35 cellular contexts compared by ENCODE assay signal in the genomic region with DNA sequence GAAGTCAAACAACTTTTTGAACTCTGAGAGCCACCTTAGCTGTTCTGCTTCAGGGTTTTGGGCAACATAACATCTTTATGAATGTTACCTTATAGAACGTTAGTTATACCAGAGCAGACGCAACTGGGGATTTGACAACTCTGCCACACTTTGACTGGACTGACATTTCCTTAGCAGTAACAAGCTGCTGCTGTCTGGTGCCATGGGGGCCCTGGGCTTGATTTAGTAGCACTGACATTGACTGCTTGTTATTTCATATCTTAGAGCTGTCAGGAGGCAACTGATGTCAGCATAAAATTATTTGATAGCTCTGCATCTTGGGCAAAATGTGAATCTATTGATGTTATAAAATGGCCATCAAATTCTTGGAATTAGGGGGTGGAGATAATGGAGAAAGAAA.
"Had no signal": no experiment of that assay in that cellular context is flagged by ENCODE, and none has a peak within 500 bp of the region (broad histone marks: within the 10 kb centered on the region; RNA-seq: fewer than 3 reads in every experiment).

No MANE protein-coding gene starts in this region.

- H3K9ac ChIP-seq: KMS-11 had no signal

- DNase-seq: Karpas-422, Kasumi-1, KG1, MG63, MM.1S, MV-4-11, NCI-H1048, NCI-H1092, NCI-H1092 treated with DMSO at 0.1 percent for 48 hours, NCI-H1105, NCI-H1105 treated with DMSO at 0.1 percent for 48 hours, NCI-H1417, NCI-H1417 treated with DMSO at 0.1 percent for 48 hours, NCI-H1436, NCI-H1436 treated with DMSO at 0.1 percent for 48 hours, NCI-H146, NCI-H1694, NCI-H1694 treated with DMSO at 0.1 percent for 48 hours, NCI-H187, NCI-H187 treated with DMSO at 0.1 percent for 48 hours, NCI-H1930, NCI-H2029, NCI-H2029 treated with DMSO at 0.1 percent for 48 hours, NCI-H2081, NCI-H2081 treated with DMSO at 0.1 percent for 48 hours, NCI-H2107, NCI-H2171, NCI-H2171 treated with DMSO at 0.1 percent for 48 hours, NCI-H2227 treated with DMSO at 0.1 percent for 48 hours, NCI-H226, NCI-H345, NCI-H446, NCI-H446 treated with DMSO at 0.1 percent for 48 hours, NCI-H510A had no signal

- H3K4me2 ChIP-seq: KMS-11 had no signal

- H3K36me3 ChIP-seq: MG63 had no signal

- H3K9me3 ChIP-seq: MG63 had no signal

- H3K27me3 ChIP-seq: MG63 had no signal

- H3K4me3 ChIP-seq: MG63 had no signal

- H3K27ac ChIP-seq: KMS-11 had no signal
